23 cellular contexts compared by ENCODE assay signal in the genomic region with DNA sequence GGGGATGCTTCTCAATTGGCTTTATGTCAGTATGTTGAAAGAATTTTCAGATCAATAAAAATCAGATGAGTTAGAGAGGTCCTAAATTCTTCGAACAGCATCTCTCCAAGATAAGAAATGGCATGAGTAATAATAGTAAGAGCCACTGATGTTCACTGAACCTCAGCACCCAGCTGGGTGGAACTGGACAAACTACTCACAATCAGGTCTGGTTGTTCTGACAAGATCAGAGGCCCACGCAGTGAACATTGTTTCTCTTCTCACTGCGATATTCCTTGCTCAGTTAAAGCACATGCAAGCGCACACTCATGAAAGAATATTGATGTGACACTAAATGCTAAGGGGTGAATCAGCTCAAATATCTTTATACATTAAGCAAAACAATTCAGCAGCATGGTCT.
"Had no signal": no experiment of that assay in that cellular context is flagged by ENCODE, and none has a peak within 500 bp of the region (broad histone marks: within the 10 kb centered on the region; RNA-seq: fewer than 3 reads in every experiment).

No MANE protein-coding gene starts in this region.

- H3K4me1 ChIP-seq: stomach, suprapubic skin, testis, tibial artery, tibial nerve, transverse colon, upper lobe of left lung, upper lobe of right lung, uterus, vagina had no signal

- H3K27ac ChIP-seq: stomach, suprapubic skin, testis, thoracic aorta, tibial artery, tibial nerve, transverse colon, upper lobe of left lung, upper lobe of right lung, uterus, vagina had no signal

- H3K9me3 ChIP-seq: stomach, suprapubic skin, testis, thoracic aorta, tibial artery, tibial nerve, transverse colon, upper lobe of left lung, upper lobe of right lung, uterus, vagina had no signal

- DNase-seq: stimulated activated CD4-positive, alpha-beta T cell treated with anti-CD3 and anti-CD28 coated beads, Interleukin-2, amount 100 ng/mL, for 48 hours; stimulated activated CD4-positive, alpha-beta T cell treated with anti-CD3 and anti-CD28 coated beads, Interleukin-4, amount 100 ng/mL, for 1 hour; stimulated activated CD4-positive, alpha-beta T cell treated with anti-CD3 and anti-CD28 coated beads, Interleukin-4, amount 100 ng/mL, for 24 hours; stimulated activated CD4-positive, alpha-beta T cell treated with anti-CD3 and anti-CD28 coated beads, Interleukin-4, amount 100 ng/mL, for 4 hours; stimulated activated CD8-positive, alpha-beta memory T cell treated with anti-CD3 and anti-CD28 coated beads, Interleukin-4, amount 100 ng/mL, for 48 hours; stimulated activated naive B cell treated with anti-CD40 and anti-IgM and Interleukin-4, amounts not matched to agents 10 μg/mL and 1 μg/mL and 100 μg/mL, for 72 hours; stimulated activated naive CD4-positive, alpha-beta T cell; stimulated activated naive CD4-positive, alpha-beta T cell treated with Interleukin-2 at 50 U/mL for 16 hours; stimulated activated naive CD8-positive, alpha-beta T cell treated with anti-CD3 and anti-CD28 coated beads, Interleukin-15, amount 100 ng/mL, for 72 hours; stimulated activated naive CD8-positive, alpha-beta T cell treated with anti-CD3 and anti-CD28 coated beads, Interleukin-15, Interleukin-2, amounts not matched to agents 100 U/mL and 50 U/mL, for 24 hours; stomach; substantia nigra; testis; tibial artery; transverse colon; trophoblast cell; upper lobe of left lung; upper lobe of right lung; uterus had no signal

- H3K36me3 ChIP-seq: stomach, suprapubic skin, thoracic aorta, tibial artery, tibial nerve, transverse colon, upper lobe of left lung, upper lobe of right lung, uterus, vagina had no signal

- H3K27me3 ChIP-seq: stomach, suprapubic skin, testis, tibial artery, tibial nerve, transverse colon, upper lobe of left lung, upper lobe of right lung, uterus, vagina had no signal

- H3K4me3 ChIP-seq: stomach, suprapubic skin, testis, thoracic aorta, tibial artery, tibial nerve, transverse colon, upper lobe of left lung, upper lobe of right lung, uterus, vagina had no signal
